ENCODE assay signal across 1 cellular context in the genomic region with DNA sequence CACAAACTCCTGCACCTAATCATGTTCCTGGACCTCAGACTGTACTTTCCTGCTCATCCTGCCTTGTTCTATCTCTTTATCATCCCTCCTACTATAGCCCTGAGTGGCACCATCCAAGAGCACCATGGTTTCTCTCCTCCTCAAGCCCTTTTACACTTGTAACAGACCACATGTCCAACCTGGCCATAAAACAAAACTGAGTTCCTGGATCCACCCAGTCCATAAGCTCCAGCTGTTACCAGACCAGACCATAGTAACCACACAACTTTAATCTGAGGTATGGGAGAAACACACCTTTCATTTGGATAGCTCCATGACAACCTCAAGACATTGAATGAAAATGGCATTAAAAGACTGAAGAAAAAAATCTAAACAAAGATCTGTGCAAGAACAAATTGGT.
TF ChIP-seq lines count a peak whose summit lies in the region.

No MANE protein-coding gene starts in this region.

TF ChIP-seq in IMR-90, 13 proteins besides CTCF, POLR2A, EP300 and RAD21:
- TF ChIP-seq MAZ (IDR thresholded peaks at IDR 0.05; ENCODE audit: borderline replicate concordance, low read depth, low read length) (no peak), RFX5 (IDR thresholded peaks at IDR 0.05; ENCODE audit: low read depth, low read length) (no peak), SMC3 (IDR thresholded peaks at IDR 0.05; ENCODE audit: low read depth, low read length) (no peak), MAFK (IDR thresholded peaks at IDR 0.05; ENCODE audit: low read depth, low read length) (no peak)
- TF ChIP-seq, protein P1, sequence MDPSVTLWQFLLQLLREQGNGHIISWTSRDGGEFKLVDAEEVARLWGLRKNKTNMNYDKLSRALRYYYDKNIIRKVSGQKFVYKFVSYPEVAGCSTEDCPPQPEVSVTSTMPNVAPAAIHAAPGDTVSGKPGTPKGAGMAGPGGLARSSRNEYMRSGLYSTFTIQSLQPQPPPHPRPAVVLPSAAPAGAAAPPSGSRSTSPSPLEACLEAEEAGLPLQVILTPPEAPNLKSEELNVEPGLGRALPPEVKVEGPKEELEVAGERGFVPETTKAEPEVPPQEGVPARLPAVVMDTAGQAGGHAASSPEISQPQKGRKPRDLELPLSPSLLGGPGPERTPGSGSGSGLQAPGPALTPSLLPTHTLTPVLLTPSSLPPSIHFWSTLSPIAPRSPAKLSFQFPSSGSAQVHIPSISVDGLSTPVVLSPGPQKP (IDR thresholded peaks at IDR 0.05; ENCODE audit: borderline replicate concordance, low read depth, low read length): no peak
